ENCODE assay signal across 9 cellular contexts in genomic region chr3:56496376-56496775, GRCh38. TPM values are rescaled to one million over a fixed set of nuclear protein-coding genes. Genes with fewer than 3 reads are reported as not detected.
DNase-seq lines count a peak whose midpoint lies in the region; TF ChIP-seq lines count a peak whose summit lies in the region.
"Not testable (repeated sequence)": the region's sequence is repeated elsewhere in the genome, so short reads cannot be mapped to it uniquely, and the experiment has no call there.
"Had no signal": no experiment of that assay in that cellular context is flagged by ENCODE, and none has a peak within 500 bp of the region (broad histone marks: within the 10 kb centered on the region; RNA-seq: fewer than 3 reads in every experiment).

No MANE protein-coding gene starts in this region.

- TF ChIP-seq CTCF in epithelial cell of proximal tubule (conservative IDR thresholded peaks at IDR 0.05; ENCODE audit: low read depth, low read length): not testable (repeated sequence)

- not testable (repeated sequence) for H3K4me3 ChIP-seq in epithelial cell of proximal tubule (ENCODE audit: low read depth, low read length)

- peak; percentile 94 for DNase-seq in DMS153 (lab: John Stamatoyannopoulos, UW)
- peak; percentile 86 for DNase-seq in NCI-H1092 treated with DMSO at 0.1 percent for 48 hours (lab: John Stamatoyannopoulos, UW)
- DNase-seq in NCI-H146 treated with DMSO at 0.1 percent for 48 hours (lab: John Stamatoyannopoulos, UW; ENCODE audit: unreplicated experiment): peak; percentile 90
- peak; percentile 72 for DNase-seq in NCI-H2107 treated with DMSO at 0.1 percent for 48 hours (lab: John Stamatoyannopoulos, UW; ENCODE audit: unreplicated experiment)
- peak; percentile 84 for DNase-seq in NCI-H510A treated with DMSO at 0.1 percent for 48 hours (lab: John Stamatoyannopoulos, UW)
- DNase-seq in NCI-H82 treated with DMSO at 0.1 percent for 48 hours (lab: John Stamatoyannopoulos, UW; ENCODE audit: unreplicated experiment): peak; percentile 6
- DNase-seq in epithelial cell of proximal tubule (ENCODE audit: low read depth): peak; percentile 15
- DNase-seq in renal cortical epithelial cell (ENCODE audit: low read depth): peak; percentile 79

RNA-seq across cellular contexts. Expression of gene ERC2, which starts 28.1 kb away (rescaled TPM):
- total RNA-seq in epithelial cell of proximal tubule (2.7 and 6.0 TPM in 2 replicates), renal cortical epithelial cell (3.1 and 6.2 TPM in 2 replicates)
- total RNA-seq: CD4-positive, CD25-positive, alpha-beta regulatory T cell had no signal

Comparison
In these comparisons a context has a peak if more than half of its experiments do, and no peak if none do; other contexts are left out.
1. DNase-seq: peak in every context shown above with its lines; median percentile 94 in DMS153; 90 in NCI-H146 treated with DMSO at 0.1 percent for 48 hours; 86 in NCI-H1092 treated with DMSO at 0.1 percent for 48 hours; 84 in NCI-H510A treated with DMSO at 0.1 percent for 48 hours; 79 in renal cortical epithelial cell; 72 in NCI-H2107 treated with DMSO at 0.1 percent for 48 hours; 15 in epithelial cell of proximal tubule; 6 in NCI-H82 treated with DMSO at 0.1 percent for 48 hours.